ENCODE assay signal across 9 cellular contexts in the genomic region with DNA sequence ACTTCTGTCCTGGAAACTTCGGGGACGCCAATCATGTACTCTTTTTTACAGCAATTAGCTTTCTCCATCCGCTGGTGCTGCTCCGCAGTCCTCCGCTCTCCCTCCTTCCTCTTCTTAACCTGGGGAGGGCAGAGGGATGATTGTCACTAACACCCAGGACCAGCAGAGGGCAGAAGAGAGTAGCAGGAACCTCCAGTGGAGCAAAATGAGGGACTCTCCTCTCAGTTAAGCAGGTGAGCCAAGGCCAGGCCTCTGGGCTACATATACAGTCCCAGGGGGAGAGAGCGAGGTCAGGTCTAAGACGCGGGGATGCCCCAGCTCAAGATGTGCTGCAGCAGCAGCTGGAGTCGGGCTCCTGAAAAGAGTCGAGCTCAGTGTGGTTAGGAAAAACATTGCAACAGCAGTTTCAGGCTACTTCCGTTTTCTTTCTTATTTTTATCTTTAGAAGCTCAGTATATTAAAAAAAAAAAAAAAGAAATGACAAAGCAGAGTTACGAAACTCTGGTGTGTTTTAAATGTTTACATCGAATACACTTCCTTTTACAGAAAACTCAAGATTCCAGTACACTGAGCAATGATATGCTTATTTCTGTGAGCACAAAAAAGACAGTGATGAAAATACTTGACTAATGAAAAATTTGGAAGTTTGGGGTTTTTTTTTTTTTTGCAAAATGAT. TPM values are rescaled to one million over a fixed set of nuclear protein-coding genes. Genes with fewer than 3 reads are reported as not detected.
A peak's percentile ranks its signal among the peaks of the same experiment; 100 is the strongest.
DNase-seq lines count a peak whose midpoint lies in the region; ATAC-seq, FAIRE-seq and TF ChIP-seq lines count a peak whose summit lies in the region.
"Had no signal": no experiment of that assay in that cellular context is flagged by ENCODE, and none has a peak within 500 bp of the region (broad histone marks: within the 10 kb centered on the region; RNA-seq: fewer than 3 reads in every experiment).

No MANE protein-coding gene starts in this region.

- peaks cover 7% of the 10 kb centered on the region for H3K4me1 Mint-ChIP-seq in Caco-2 (ENCODE audit: low read depth, unreplicated experiment)
- H3K4me1 Mint-ChIP-seq in activated CD8-positive, alpha-beta T cell treated with anti-CD3 and anti-CD28 coated beads for 36 hours (ENCODE audit: low read depth): peaks cover 18% of the 10 kb centered on the region

- peak; percentile 90 for FAIRE-seq in H1 (lab: Jason Lieb, UNC)
- FAIRE-seq: endometrium had no signal

- no peak overlapping the region for H3K56ac ChIP-seq in H1 (replicated peaks; ENCODE audit: insufficient read length, low read depth, low read length)

- no peak overlapping the region for H4K8ac ChIP-seq in H1 (ENCODE audit: extremely low read depth, insufficient read depth, low read length)

- 0 out of 3 replicates have a peak, but pooled peaks of 1 of the 2 experiments have one; percentile 66 for TF ChIP-seq EP300 in H1 (IDR thresholded peaks at IDR 0.05; ENCODE audit: borderline replicate concordance in 1 of 2, low read depth in 2 of 2, low read length in 2 of 2)

- H2AK5ac ChIP-seq in H1 (ENCODE audit: low read depth, low read length): no peak overlapping the region

- H3K36me3 Mint-ChIP-seq in Caco-2 (ENCODE audit: insufficient read depth, unreplicated experiment): no peaks in the 10 kb centered on the region
- H3K36me3 Mint-ChIP-seq in activated CD8-positive, alpha-beta T cell treated with anti-CD3 and anti-CD28 coated beads for 36 hours (ENCODE audit: low read depth): no peaks in the 10 kb centered on the region

- DNase-seq in Caco-2: peak; percentile 77 to 82
- peak; percentile 26 for DNase-seq in HS-27A (ENCODE audit: low read depth)
- peak; percentile 14 for DNase-seq in NK-92 (lab: John Stamatoyannopoulos, UW; ENCODE audit: unreplicated experiment)
- DNase-seq in activated CD8-positive, alpha-beta T cell treated with anti-CD3 and anti-CD28 coated beads for 36 hours: peak; percentile 92
- DNase-seq in H1 (ENCODE audit: low read depth in 1 of 2, low spot score in 2 of 2): peak; percentile 63 to 93
- DNase-seq in midbrain (lab: John Stamatoyannopoulos, UW): peak; percentile 82
- DNase-seq in stimulated activated CD8-positive, alpha-beta memory T cell treated with anti-CD3 and anti-CD28 coated beads, Interleukin-2, amount 100 ng/mL, for 1 hour (ENCODE audit: low read depth in 2 of 2): peak; percentile 60 to 70

- peaks cover 4% of the 10 kb centered on the region for H3K27me3 Mint-ChIP-seq in Caco-2 (ENCODE audit: insufficient read depth, unreplicated experiment)
- no peaks in the 10 kb centered on the region for H3K27me3 Mint-ChIP-seq in activated CD8-positive, alpha-beta T cell treated with anti-CD3 and anti-CD28 coated beads for 36 hours

- H3K23ac ChIP-seq in H1 (ENCODE audit: insufficient read length): no peak overlapping the region

- TF ChIP-seq POLR2A in H1 (IDR thresholded peaks at IDR 0.05; ENCODE audit: control extremely low read depth in 1 of 2, low read depth in 2 of 2, low read length in 2 of 2): no peak

- no peak overlapping the region for H4K5ac ChIP-seq in H1 (ENCODE audit: insufficient read length, low read depth, low read length)

- 0 out of 2 replicates have a peak overlapping the region, but pooled peaks have one; percentile 50 for H2BK12ac ChIP-seq in H1 (ENCODE audit: low read depth, low read length)

- no peaks in the 10 kb centered on the region; the same call in 1 of the 2 replicates for H3K79me1 ChIP-seq in H1 (ENCODE audit: low read depth, low read length)

- H3K4me3 ChIP-seq in Caco-2 (ENCODE audit: low read depth, low read length): no peak overlapping the region
- H3K4me3 ChIP-seq in H1 (ENCODE audit: extremely low read depth in 1 of 4, insufficient read depth in 2 of 4, low read depth in 3 of 4, low read length in 4 of 4): no peak overlapping the region

- no TSS peak for BruUV-seq in Caco-2 (replicated peaks; lab: Mats Ljungman, UMichigan)

- POLR2A ChIA-PET in Caco-2 (lab: Charles Lee): no interaction called here
- POLR2A ChIA-PET in activated CD8-positive, alpha-beta T cell treated with anti-CD3 and anti-CD28 coated beads for 36 hours (lab: Charles Lee): interaction anchor here (0.8 to 1.3 kb wide), 4 partner anchors 12 to 76 kb away, joined by 3 to 4 read pairs (median 3); no protein-coding TSS in a partner anchor
- POLR2A ChIA-PET in H1 (lab: Charles Lee; ENCODE audit: partially characterized antibody): interaction anchor here (0.9 to 1.9 kb wide), 4 partner anchors 12 to 58 kb away, joined by 3 to 10 read pairs (median 4); no protein-coding TSS in a partner anchor

- no peak overlapping the region for H3K27ac Mint-ChIP-seq in Caco-2 (ENCODE audit: unreplicated experiment)
- peak overlapping the region; percentile 36 for H3K27ac Mint-ChIP-seq in activated CD8-positive, alpha-beta T cell treated with anti-CD3 and anti-CD28 coated beads for 36 hours

- H3K27ac ChIP-seq in H1 (ENCODE audit: low read depth, low read length): no peak overlapping the region

- H3K18ac ChIP-seq in H1 (ENCODE audit: extremely low read depth, low read length): no peak overlapping the region

- peak; percentile 99 for ATAC-seq in GM21390 (IDR thresholded peaks at IDR 0.05; ENCODE audit: unreplicated experiment)
- peak; percentile 99 for ATAC-seq in activated CD8-positive, alpha-beta T cell treated with anti-CD3 and anti-CD28 coated beads for 36 hours

- no peak overlapping the region for H3K14ac ChIP-seq in H1 (ENCODE audit: insufficient read length)

- H3K4me3 Mint-ChIP-seq in Caco-2 (ENCODE audit: unreplicated experiment): no peak overlapping the region
- peak overlapping the region; percentile 11 for H3K4me3 Mint-ChIP-seq in activated CD8-positive, alpha-beta T cell treated with anti-CD3 and anti-CD28 coated beads for 36 hours

- no peak overlapping the region for H3K9ac ChIP-seq in H1 (replicated peaks in 1 of 4; ENCODE audit: extremely low read depth in 1 of 4, low read depth in 3 of 4, low read length in 3 of 4)

- H3K4me2 ChIP-seq in H1 (ENCODE audit: insufficient read depth in 1 of 2, low read depth in 2 of 2, low read length in 2 of 2): no peak overlapping the region

- H3K9me3 ChIP-seq in Caco-2: no peaks in the 10 kb centered on the region
- 0 out of 4 replicates have a peak, but pooled peaks cover 0 to 1% of the 10 kb centered on the region in 2 experiments for H3K9me3 ChIP-seq in H1 (ENCODE audit: insufficient read depth in 2 of 2, low read depth in 1 of 2, low read length in 1 of 2)

- TF ChIP-seq RAD21 in H1 (IDR thresholded peaks at IDR 0.05 in 1 of 2, conservative IDR thresholded peaks at IDR 0.05 in 1 of 2; ENCODE audit: low read depth in 2 of 2, low read length in 2 of 2): peak; percentile 67 to 74; a peak in 3 of 4 replicates

- no peaks in the 10 kb centered on the region for H3K9me3 Mint-ChIP-seq in Caco-2 (ENCODE audit: unreplicated experiment)
- H3K9me3 Mint-ChIP-seq in activated CD8-positive, alpha-beta T cell treated with anti-CD3 and anti-CD28 coated beads for 36 hours: no peaks in the 10 kb centered on the region

- H3K36me3 ChIP-seq in Caco-2 (ENCODE audit: control insufficient read depth, insufficient read depth, low read length): no peaks in the 10 kb centered on the region
- H3K36me3 ChIP-seq in H1 (ENCODE audit: control insufficient read depth in 2 of 4, insufficient read depth in 4 of 4, low read length in 3 of 4): no peaks in the 10 kb centered on the region

- H2BK120ac ChIP-seq in H1 (replicated peaks; ENCODE audit: low read depth, low read length): no peak overlapping the region

- TF ChIP-seq CTCF in Caco-2 (IDR thresholded peaks at IDR 0.05; ENCODE audit: insufficient read depth in 1 of 2, low read depth in 1 of 2, low read length in 1 of 2, severe bottlenecking in 1 of 2, unreplicated experiment in 1 of 2) (peak; percentile 77 to 90), H1 (IDR thresholded peaks at IDR 0.05; ENCODE audit: control extremely low read depth in 1 of 3, insufficient read depth in 1 of 3, low read depth in 1 of 3, low read length in 3 of 3) (peak; percentile 74 to 94 (median 87))
- TF ChIP-seq CTCF in activated CD8-positive, alpha-beta T cell treated with anti-CD3 and anti-CD28 coated beads for 36 hours (IDR thresholded peaks at IDR 0.05): peak; percentile 87

- H4K91ac ChIP-seq in H1 (replicated peaks; ENCODE audit: insufficient read length, low read length): no peak overlapping the region

- CTCF ChIA-PET in Caco-2 (lab: Charles Lee) (interaction anchor here (0.6 to 1.7 kb wide), 8 partner anchors 11 to 824 kb away, joined by 3 to 6 read pairs (median 4); a partner anchor contains a TSS), H1 (lab: Charles Lee; ENCODE audit: partially characterized antibody) (interaction anchor here (0.6 to 5.8 kb wide), 39 partner anchors 8 to 1452 kb away, joined by 3 to 53 read pairs (median 4); a partner anchor contains a TSS)
- CTCF ChIA-PET in activated CD8-positive, alpha-beta T cell treated with anti-CD3 and anti-CD28 coated beads for 36 hours (lab: Charles Lee): interaction anchor here (0.7 to 2.6 kb wide), 32 partner anchors 9 to 311 kb away, joined by 3 to 93 read pairs (median 4); a partner anchor contains a TSS

- WGBS in H1 (ENCODE audit: extremely low coverage in 1 of 2, insufficient coverage in 1 of 2, insufficient read length in 1 of 2, insufficient replicate concordance in 2 of 2, low coverage in 1 of 2, low lambda C conversion rate in 2 of 2, missing lambda C conversion rate in 1 of 2), 2 experiments: 42% methylated on average over 13 of the region's 13 CpGs; no CpG with 5 or more reads in 1 of the 2 experiments

- H3K4me1 ChIP-seq in Caco-2 (no peaks in the 10 kb centered on the region), H1 (replicated peaks in 1 of 4; ENCODE audit: control insufficient read depth in 3 of 4, insufficient read depth in 4 of 4, low read length in 3 of 4) (peaks cover 0 to 7% (median 6%) of the 10 kb centered on the region in 4 experiments)

- H4K20me1 ChIP-seq in H1 (replicated peaks in 1 of 2; ENCODE audit: control insufficient read depth in 1 of 2, insufficient read depth in 2 of 2, low read length in 2 of 2): no peaks in the 10 kb centered on the region

- H3K79me2 ChIP-seq in H1 (ENCODE audit: control insufficient read depth in 1 of 2, insufficient read depth in 2 of 2, low read length in 2 of 2): no peaks in the 10 kb centered on the region

- H2AFZ ChIP-seq in H1 (ENCODE audit: low read length): no peak overlapping the region

- H2BK20ac ChIP-seq in H1 (ENCODE audit: low read length): no peak overlapping the region

- no peak overlapping the region for H3K4ac ChIP-seq in H1 (replicated peaks; ENCODE audit: insufficient read length, low read depth, low read length)

- no peaks in the 10 kb centered on the region; the same call in 1 of the 2 replicates for H3K27me3 ChIP-seq in Caco-2 (replicated peaks; ENCODE audit: control insufficient read depth, insufficient read depth, low read length)
- peaks cover 0 to 7% (median 2%) of the 10 kb centered on the region in 4 experiments; a peak in 3 of 7 replicates for H3K27me3 ChIP-seq in H1 (replicated peaks in 1 of 4; ENCODE audit: control insufficient read depth in 3 of 4, extremely low read depth in 1 of 4, insufficient read depth in 3 of 4, low read length in 3 of 4)

- H2BK5ac ChIP-seq in H1 (ENCODE audit: low read depth, low read length): no peak overlapping the region

- no peaks in the 10 kb centered on the region for H3K23me2 ChIP-seq in H1 (ENCODE audit: low read depth, low read length)

- H2BK15ac ChIP-seq in H1 (ENCODE audit: low read length): no peak overlapping the region

- intact Hi-C loops in Caco-2 (cut with micrococcal nuclease; ENCODE audit: unreplicated experiment): loop anchor here (1.0 kb wide), 3 partner anchors 62 to 186 kb away; no protein-coding TSS in a partner anchor
- intact Hi-C loops in activated CD8-positive, alpha-beta T cell treated with anti-CD3 and anti-CD28 coated beads for 36 hours (cut with micrococcal nuclease): loop anchor here (1.0 to 5.0 kb wide), 2 partner anchors 97 to 187 kb away; no protein-coding TSS in a partner anchor

RNA-seq across cellular contexts. Expression of a gene that starts 25.7 kb away (rescaled TPM):
- not detected in 2 replicates for total RNA-seq in Caco-2 (2022)
- total RNA-seq in activated CD8-positive, alpha-beta T cell treated with anti-CD3 and anti-CD28 coated beads for 36 hours: 1 to 10 TPM; 3.2 to 3.6 TPM
- 0.19 and 0.23 TPM in 2 replicates for total RNA-seq in H1 (2021; fragmentation: NEBNext Ultra II Directional; extraction: Animal tissue kit (Norgen Biotek cat#: 25700))
- 0.03 and 0.05 TPM in 2 replicates for polyA plus RNA-seq in H1 (2011; rRNA removed)
- 0.08 TPM for polyA plus RNA-seq in H1 (2011; cell fraction: cytosol; rRNA removed)
- polyA plus RNA-seq in H1 (2011; cell fraction: nucleus; rRNA removed): 0.14 TPM
- polyA plus RNA-seq in H1 (2012, experiment 1 of 2): 0.05 to 0.39 TPM (median 0.10 TPM) in 4 replicates
- polyA plus RNA-seq in H1 (2012, experiment 2 of 2): not detected
- 0.04 TPM for polyA plus RNA-seq in H1 (2013, experiment 1 of 2)
- 0.02 TPM for polyA plus RNA-seq in H1 (2013, experiment 2 of 2)
- polyA minus RNA-seq in H1 (2011; rRNA and poly(A)+ RNA removed): 0.03 and 0.10 TPM in 2 replicates
- polyA minus RNA-seq in H1 (2011; cell fraction: cytosol; rRNA and poly(A)+ RNA removed): 0.29 TPM
- polyA minus RNA-seq in H1 (2011; cell fraction: nucleus; rRNA and poly(A)+ RNA removed): not detected

RNA-seq across cellular contexts. Expression of a gene that starts 58.6 kb away (rescaled TPM):
- total RNA-seq in Caco-2 (2022): 31.0 and 36.4 TPM in 2 replicates
- total RNA-seq in activated CD8-positive, alpha-beta T cell treated with anti-CD3 and anti-CD28 coated beads for 36 hours: 10 to 100 TPM; 27.5 to 28.0 TPM
- 64.2 and 71.4 TPM in 2 replicates for total RNA-seq in H1 (2021; fragmentation: NEBNext Ultra II Directional; extraction: Animal tissue kit (Norgen Biotek cat#: 25700))
- 27.9 and 37.9 TPM in 2 replicates for polyA plus RNA-seq in H1 (2011; rRNA removed)
- 42.8 TPM for polyA plus RNA-seq in H1 (2011; cell fraction: cytosol; rRNA removed)
- polyA plus RNA-seq in H1 (2011; cell fraction: nucleus; rRNA removed): 51.4 TPM
- polyA plus RNA-seq in H1 (2012, experiment 1 of 2): 31.0 to 41.1 TPM (median 37.4 TPM) in 4 replicates
- 31.9 TPM for polyA plus RNA-seq in H1 (2012, experiment 2 of 2)
- polyA plus RNA-seq in H1 (2013, experiment 1 of 2): 25.3 TPM
- polyA plus RNA-seq in H1 (2013, experiment 2 of 2): 25.6 TPM
- 67.6 and 73.6 TPM in 2 replicates for polyA minus RNA-seq in H1 (2011; rRNA and poly(A)+ RNA removed)
- polyA minus RNA-seq in H1 (2011; cell fraction: cytosol; rRNA and poly(A)+ RNA removed): 49.5 TPM
- polyA minus RNA-seq in H1 (2011; cell fraction: nucleus; rRNA and poly(A)+ RNA removed): 46.4 TPM

Comparison
In these comparisons a context has a peak if more than half of its experiments do, and no peak if none do; other contexts are left out.
1. DNase-seq: peak in every context shown above with its lines; median percentile 92 in activated CD8-positive, alpha-beta T cell treated with anti-CD3 and anti-CD28 coated beads for 36 hours; 82 in midbrain; 80 in Caco-2; 78 in H1; 65 in stimulated activated CD8-positive, alpha-beta memory T cell treated with anti-CD3 and anti-CD28 coated beads, Interleukin-2, amount 100 ng/mL, for 1 hour; 26 in HS-27A; 14 in NK-92.